In genomic region chr5:72507360-72508238, GRCh38 we compare ENCODE assay signal across 1 cellular context.
TF ChIP-seq lines count a peak whose summit lies in the region.

TSS of gene ZNF366 (minus strand) at chr5:72507410. CDS start at chr5:72461496, 45,914 bp downstream.

TF ChIP-seq in GM23338, 12 proteins besides CTCF, POLR2A, EP300 and RAD21 (continued from another document):
- TF ChIP-seq REST (IDR thresholded peaks at IDR 0.05; ENCODE audit: unreplicated experiment) (no peak), CREB1 (CRISPR knock-in tag; IDR thresholded peaks at IDR 0.05; ENCODE audit: low read depth) (no peak), ZNF331 (CRISPR knock-in tag; IDR thresholded peaks at IDR 0.05; ENCODE audit: low read depth) (no peak), EZH2phosphoT487 (IDR thresholded peaks at IDR 0.05; ENCODE audit: unreplicated experiment) (no peak), ZNF114 (CRISPR knock-in tag; IDR thresholded peaks at IDR 0.05) (no peak)
